In genomic region chr4:165203541-165204461, GRCh38 we compare ENCODE assay signal across 2 cellular contexts.
TF ChIP-seq lines count a peak whose summit lies in the region.

No MANE protein-coding gene starts in this region.

TF ChIP-seq in liver, 16 proteins besides CTCF, POLR2A, EP300 and RAD21 (continued from another document):
- TF ChIP-seq REST (IDR thresholded peaks at IDR 0.05) (no peak), MAX (IDR thresholded peaks at IDR 0.05) (no peak), HNF4A (conservative IDR thresholded peaks at IDR 0.05) (peak in 1 of 2 donors; percentile 13), ZBTB33 (IDR thresholded peaks at IDR 0.05) (no peak), RXRA (IDR thresholded peaks at IDR 0.05) (peak; percentile 30 to 46), ATF3 (IDR thresholded peaks at IDR 0.05) (no peak), FOXA1 (IDR thresholded peaks at IDR 0.05) (no peak), GABPA (IDR thresholded peaks at IDR 0.05 in 1 of 2, conservative IDR thresholded peaks at IDR 0.05 in 1 of 2) (no peak), SP1 (IDR thresholded peaks at IDR 0.05) (peak; percentile 49)
TF ChIP-seq in liver: peak in this region for 5.

TF ChIP-seq in HepG2, 621 proteins besides CTCF, POLR2A, EP300 and RAD21 (continued from another document):
- TF ChIP-seq MXD1 (CRISPR knock-in tag; IDR thresholded peaks at IDR 0.05), result no peak
- no peak for TF ChIP-seq ARHGAP35 (CRISPR knock-in tag; IDR thresholded peaks at IDR 0.05; ENCODE audit: borderline replicate concordance)
- TF ChIP-seq NCOR1 (IDR thresholded peaks at IDR 0.05; ENCODE audit: borderline replicate concordance, low read length), result no peak
- no peak for TF ChIP-seq HCFC1 (IDR thresholded peaks at IDR 0.05; ENCODE audit: low read depth, low read length)
TF ChIP-seq in HepG2: peak in this region for 0.
